2 cellular contexts compared by ENCODE assay signal in the genomic region with DNA sequence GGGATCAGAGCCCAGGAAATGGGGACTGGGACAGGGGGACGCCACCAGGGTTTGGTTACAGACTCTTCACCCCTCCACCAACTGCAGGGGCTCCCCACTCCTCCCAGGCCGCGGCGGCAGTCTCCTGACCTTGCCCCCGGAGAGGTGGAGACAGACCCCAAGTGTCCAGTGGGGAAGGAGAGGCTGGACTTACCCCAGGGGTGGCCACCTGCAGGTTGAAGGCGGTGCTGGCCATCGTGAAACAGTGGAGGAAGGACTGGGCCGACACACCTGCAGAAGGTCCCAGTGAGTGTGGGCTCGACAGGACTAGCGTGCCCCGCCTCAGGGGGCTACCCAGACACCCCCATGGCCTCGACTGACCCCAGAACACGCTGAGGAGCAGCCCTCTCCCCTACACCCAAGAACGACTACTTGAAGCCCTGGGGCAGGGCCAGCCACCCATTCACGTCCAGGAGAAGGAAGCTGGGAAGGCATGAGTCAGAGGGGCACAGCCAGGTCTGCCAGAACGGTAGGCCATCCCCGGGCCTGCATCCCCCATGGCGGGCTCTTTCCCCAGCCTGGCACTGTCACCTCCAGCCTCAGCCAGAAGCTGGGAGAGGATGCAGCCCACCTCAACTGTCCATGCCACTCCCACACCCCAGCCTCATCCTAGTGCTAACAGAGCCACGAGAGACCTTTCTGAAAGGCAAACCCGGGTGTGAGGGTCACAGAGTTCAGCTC.
TF ChIP-seq lines count a peak whose summit lies in the region.

No MANE protein-coding gene starts in this region.

TF ChIP-seq in SK-N-SH, 30 proteins besides CTCF, POLR2A, EP300 and RAD21 (continued from another document):
- TF ChIP-seq, protein P1, sequence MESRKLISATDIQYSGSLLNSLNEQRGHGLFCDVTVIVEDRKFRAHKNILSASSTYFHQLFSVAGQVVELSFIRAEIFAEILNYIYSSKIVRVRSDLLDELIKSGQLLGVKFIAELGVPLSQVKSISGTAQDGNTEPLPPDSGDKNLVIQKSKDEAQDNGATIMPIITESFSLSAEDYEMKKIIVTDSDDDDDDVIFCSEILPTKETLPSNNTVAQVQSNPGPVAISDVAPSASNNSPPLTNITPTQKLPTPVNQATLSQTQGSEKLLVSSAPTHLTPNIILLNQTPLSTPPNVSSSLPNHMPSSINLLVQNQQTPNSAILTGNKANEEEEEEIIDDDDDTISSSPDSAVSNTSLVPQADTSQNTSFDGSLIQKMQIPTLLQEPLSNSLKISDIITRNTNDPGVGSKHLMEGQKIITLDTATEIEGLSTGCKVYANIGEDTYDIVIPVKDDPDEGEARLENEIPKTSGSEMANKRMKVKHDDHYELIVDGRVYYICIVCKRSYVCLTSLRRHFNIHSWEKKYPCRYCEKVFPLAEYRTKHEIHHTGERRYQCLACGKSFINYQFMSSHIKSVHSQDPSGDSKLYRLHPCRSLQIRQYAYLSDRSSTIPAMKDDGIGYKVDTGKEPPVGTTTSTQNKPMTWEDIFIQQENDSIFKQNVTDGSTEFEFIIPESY (IDR thresholded peaks at IDR 0.05; ENCODE audit: borderline replicate concordance, low read depth) = no peak
- TF ChIP-seq RFX5 (IDR thresholded peaks at IDR 0.05; ENCODE audit: low read length) (no peak), ELF1 (IDR thresholded peaks at IDR 0.05) (no peak), RXRA (IDR thresholded peaks at IDR 0.05; ENCODE audit: borderline replicate concordance, low read depth) (no peak), SMC3 (IDR thresholded peaks at IDR 0.05; ENCODE audit: low read depth, low read length) (no peak)
- TF ChIP-seq, protein P2, sequence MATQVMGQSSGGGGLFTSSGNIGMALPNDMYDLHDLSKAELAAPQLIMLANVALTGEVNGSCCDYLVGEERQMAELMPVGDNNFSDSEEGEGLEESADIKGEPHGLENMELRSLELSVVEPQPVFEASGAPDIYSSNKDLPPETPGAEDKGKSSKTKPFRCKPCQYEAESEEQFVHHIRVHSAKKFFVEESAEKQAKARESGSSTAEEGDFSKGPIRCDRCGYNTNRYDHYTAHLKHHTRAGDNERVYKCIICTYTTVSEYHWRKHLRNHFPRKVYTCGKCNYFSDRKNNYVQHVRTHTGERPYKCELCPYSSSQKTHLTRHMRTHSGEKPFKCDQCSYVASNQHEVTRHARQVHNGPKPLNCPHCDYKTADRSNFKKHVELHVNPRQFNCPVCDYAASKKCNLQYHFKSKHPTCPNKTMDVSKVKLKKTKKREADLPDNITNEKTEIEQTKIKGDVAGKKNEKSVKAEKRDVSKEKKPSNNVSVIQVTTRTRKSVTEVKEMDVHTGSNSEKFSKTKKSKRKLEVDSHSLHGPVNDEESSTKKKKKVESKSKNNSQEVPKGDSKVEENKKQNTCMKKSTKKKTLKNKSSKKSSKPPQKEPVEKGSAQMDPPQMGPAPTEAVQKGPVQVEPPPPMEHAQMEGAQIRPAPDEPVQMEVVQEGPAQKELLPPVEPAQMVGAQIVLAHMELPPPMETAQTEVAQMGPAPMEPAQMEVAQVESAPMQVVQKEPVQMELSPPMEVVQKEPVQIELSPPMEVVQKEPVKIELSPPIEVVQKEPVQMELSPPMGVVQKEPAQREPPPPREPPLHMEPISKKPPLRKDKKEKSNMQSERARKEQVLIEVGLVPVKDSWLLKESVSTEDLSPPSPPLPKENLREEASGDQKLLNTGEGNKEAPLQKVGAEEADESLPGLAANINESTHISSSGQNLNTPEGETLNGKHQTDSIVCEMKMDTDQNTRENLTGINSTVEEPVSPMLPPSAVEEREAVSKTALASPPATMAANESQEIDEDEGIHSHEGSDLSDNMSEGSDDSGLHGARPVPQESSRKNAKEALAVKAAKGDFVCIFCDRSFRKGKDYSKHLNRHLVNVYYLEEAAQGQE (IDR thresholded peaks at IDR 0.05; ENCODE audit: low read depth, low read length) = no peak
- TF ChIP-seq, protein P3, sequence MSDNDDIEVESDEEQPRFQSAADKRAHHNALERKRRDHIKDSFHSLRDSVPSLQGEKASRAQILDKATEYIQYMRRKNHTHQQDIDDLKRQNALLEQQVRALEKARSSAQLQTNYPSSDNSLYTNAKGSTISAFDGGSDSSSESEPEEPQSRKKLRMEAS (IDR thresholded peaks at IDR 0.05; ENCODE audit: low read depth) = no peak

TF ChIP-seq in SK-N-SH treated with all-trans-retinoic acid at 6 μM for 48 hours, 23 proteins besides CTCF, POLR2A, EP300 and RAD21 (continued from another document):
- TF ChIP-seq, protein P4, sequence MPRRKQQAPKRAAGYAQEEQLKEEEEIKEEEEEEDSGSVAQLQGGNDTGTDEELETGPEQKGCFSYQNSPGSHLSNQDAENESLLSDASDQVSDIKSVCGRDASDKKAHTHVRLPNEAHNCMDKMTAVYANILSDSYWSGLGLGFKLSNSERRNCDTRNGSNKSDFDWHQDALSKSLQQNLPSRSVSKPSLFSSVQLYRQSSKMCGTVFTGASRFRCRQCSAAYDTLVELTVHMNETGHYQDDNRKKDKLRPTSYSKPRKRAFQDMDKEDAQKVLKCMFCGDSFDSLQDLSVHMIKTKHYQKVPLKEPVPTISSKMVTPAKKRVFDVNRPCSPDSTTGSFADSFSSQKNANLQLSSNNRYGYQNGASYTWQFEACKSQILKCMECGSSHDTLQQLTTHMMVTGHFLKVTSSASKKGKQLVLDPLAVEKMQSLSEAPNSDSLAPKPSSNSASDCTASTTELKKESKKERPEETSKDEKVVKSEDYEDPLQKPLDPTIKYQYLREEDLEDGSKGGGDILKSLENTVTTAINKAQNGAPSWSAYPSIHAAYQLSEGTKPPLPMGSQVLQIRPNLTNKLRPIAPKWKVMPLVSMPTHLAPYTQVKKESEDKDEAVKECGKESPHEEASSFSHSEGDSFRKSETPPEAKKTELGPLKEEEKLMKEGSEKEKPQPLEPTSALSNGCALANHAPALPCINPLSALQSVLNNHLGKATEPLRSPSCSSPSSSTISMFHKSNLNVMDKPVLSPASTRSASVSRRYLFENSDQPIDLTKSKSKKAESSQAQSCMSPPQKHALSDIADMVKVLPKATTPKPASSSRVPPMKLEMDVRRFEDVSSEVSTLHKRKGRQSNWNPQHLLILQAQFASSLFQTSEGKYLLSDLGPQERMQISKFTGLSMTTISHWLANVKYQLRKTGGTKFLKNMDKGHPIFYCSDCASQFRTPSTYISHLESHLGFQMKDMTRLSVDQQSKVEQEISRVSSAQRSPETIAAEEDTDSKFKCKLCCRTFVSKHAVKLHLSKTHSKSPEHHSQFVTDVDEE (CRISPR knock-in tag; IDR thresholded peaks at IDR 0.05) = no peak
- TF ChIP-seq, protein P5, sequence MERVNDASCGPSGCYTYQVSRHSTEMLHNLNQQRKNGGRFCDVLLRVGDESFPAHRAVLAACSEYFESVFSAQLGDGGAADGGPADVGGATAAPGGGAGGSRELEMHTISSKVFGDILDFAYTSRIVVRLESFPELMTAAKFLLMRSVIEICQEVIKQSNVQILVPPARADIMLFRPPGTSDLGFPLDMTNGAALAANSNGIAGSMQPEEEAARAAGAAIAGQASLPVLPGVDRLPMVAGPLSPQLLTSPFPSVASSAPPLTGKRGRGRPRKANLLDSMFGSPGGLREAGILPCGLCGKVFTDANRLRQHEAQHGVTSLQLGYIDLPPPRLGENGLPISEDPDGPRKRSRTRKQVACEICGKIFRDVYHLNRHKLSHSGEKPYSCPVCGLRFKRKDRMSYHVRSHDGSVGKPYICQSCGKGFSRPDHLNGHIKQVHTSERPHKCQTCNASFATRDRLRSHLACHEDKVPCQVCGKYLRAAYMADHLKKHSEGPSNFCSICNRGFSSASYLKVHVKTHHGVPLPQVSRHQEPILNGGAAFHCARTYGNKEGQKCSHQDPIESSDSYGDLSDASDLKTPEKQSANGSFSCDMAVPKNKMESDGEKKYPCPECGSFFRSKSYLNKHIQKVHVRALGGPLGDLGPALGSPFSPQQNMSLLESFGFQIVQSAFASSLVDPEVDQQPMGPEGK (CRISPR knock-in tag; IDR thresholded peaks at IDR 0.05; ENCODE audit: borderline replicate concordance) = no peak
- TF ChIP-seq SNAI2 (CRISPR knock-in tag; IDR thresholded peaks at IDR 0.05) (no peak), ISL1 (CRISPR knock-in tag; IDR thresholded peaks at IDR 0.05) (no peak), ZNF70 (CRISPR knock-in tag; IDR thresholded peaks at IDR 0.05) (no peak), RARB (CRISPR knock-in tag; IDR thresholded peaks at IDR 0.05) (no peak), BACH2 (CRISPR knock-in tag; IDR thresholded peaks at IDR 0.05; ENCODE audit: borderline replicate concordance) (no peak)
- TF ChIP-seq, protein P6, sequence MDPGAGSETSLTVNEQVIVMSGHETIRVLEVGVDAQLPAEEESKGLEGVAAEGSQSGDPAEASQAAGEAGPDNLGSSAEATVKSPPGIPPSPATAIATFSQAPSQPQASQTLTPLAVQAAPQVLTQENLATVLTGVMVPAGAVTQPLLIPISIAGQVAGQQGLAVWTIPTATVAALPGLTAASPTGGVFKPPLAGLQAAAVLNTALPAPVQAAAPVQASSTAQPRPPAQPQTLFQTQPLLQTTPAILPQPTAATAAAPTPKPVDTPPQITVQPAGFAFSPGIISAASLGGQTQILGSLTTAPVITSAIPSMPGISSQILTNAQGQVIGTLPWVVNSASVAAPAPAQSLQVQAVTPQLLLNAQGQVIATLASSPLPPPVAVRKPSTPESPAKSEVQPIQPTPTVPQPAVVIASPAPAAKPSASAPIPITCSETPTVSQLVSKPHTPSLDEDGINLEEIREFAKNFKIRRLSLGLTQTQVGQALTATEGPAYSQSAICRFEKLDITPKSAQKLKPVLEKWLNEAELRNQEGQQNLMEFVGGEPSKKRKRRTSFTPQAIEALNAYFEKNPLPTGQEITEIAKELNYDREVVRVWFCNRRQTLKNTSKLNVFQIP (CRISPR knock-in tag; IDR thresholded peaks at IDR 0.05; ENCODE audit: borderline replicate concordance, low read depth) = no peak
- TF ChIP-seq, protein P7, sequence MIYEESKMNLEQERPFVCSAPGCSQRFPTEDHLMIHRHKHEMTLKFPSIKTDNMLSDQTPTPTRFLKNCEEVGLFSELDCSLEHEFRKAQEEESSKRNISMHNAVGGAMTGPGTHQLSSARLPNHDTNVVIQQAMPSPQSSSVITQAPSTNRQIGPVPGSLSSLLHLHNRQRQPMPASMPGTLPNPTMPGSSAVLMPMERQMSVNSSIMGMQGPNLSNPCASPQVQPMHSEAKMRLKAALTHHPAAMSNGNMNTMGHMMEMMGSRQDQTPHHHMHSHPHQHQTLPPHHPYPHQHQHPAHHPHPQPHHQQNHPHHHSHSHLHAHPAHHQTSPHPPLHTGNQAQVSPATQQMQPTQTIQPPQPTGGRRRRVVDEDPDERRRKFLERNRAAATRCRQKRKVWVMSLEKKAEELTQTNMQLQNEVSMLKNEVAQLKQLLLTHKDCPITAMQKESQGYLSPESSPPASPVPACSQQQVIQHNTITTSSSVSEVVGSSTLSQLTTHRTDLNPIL (CRISPR knock-in tag; IDR thresholded peaks at IDR 0.05; ENCODE audit: low read depth) = no peak
TF ChIP-seq in SK-N-SH treated with all-trans-retinoic acid at 6 μM for 48 hours: peak in this region for 0.
